Comparison of ENCODE assay signal across 20 cellular contexts in genomic region chr7:39880556-39880955, GRCh38.
DNase-seq lines count a peak whose midpoint lies in the region; ATAC-seq and TF ChIP-seq lines count a peak whose summit lies in the region.
"Had no signal": no experiment of that assay in that cellular context is flagged by ENCODE, and none has a peak within 500 bp of the region (broad histone marks: within the 10 kb centered on the region; RNA-seq: fewer than 3 reads in every experiment).

No MANE protein-coding gene starts in this region.

- H3K36me3 Mint-ChIP-seq in MCF 10A (ENCODE audit: insufficient read depth, unreplicated experiment) (no peaks in the 10 kb centered on the region), chondrocyte (ENCODE audit: low read depth) (no peaks in the 10 kb centered on the region)
- H3K36me3 Mint-ChIP-seq: activated naive CD8-positive, alpha-beta T cell treated with anti-CD3 and anti-CD28 coated beads, Interleukin-2, amount 10 ng/mL, durations not matched to agents 7 days and 5 days; type B pancreatic cell had no signal

- DNase-seq in MCF 10A (ENCODE audit: unreplicated experiment) (peak; percentile 40), breast epithelium (ENCODE audit: low spot score in 2 of 2) (no peak), PC-9 (no peak), fibroblast of the aortic adventitia (ENCODE audit: low read depth) (peak; percentile 66), stromal cell of bone marrow (ENCODE audit: low read depth) (peak; percentile 50), chondrocyte (ENCODE audit: low spot score) (no peak), DMS 273 (lab: John Stamatoyannopoulos, UW; ENCODE audit: unreplicated experiment) (no peak)
- DNase-seq: activated CD4-positive, alpha-beta memory T cell treated with anti-CD3 and anti-CD28 coated beads, Interleukin-2, amount 10 ng/mL, durations not matched to agents 7 days and 5 days; activated naive CD8-positive, alpha-beta T cell treated with anti-CD3 and anti-CD28 coated beads, Interleukin-2, amount 10 ng/mL, durations not matched to agents 7 days and 5 days; activated T-cell treated with anti-CD3 and anti-CD28 coated beads, Interleukin-2, amount 50 U/mL, for 72 hours; central memory CD4-positive, alpha-beta T cell; islet precursor cell; NCI-H187; NCI-H446 treated with DMSO at 0.1 percent for 48 hours; stimulated activated CD4-positive, alpha-beta T cell treated with anti-CD3 and anti-CD28 coated beads, Interleukin-4, amount 100 ng/mL, for 1 hour had no signal

- TF ChIP-seq POLR2A in breast epithelium (IDR thresholded peaks at IDR 0.05), result no peak

- H3K27me3 ChIP-seq in breast epithelium (no peaks in the 10 kb centered on the region), PC-9 (ENCODE audit: insufficient read depth, low read depth) (no peaks in the 10 kb centered on the region)

- H3K27me3 Mint-ChIP-seq in MCF 10A (ENCODE audit: insufficient read depth, unreplicated experiment) (peaks cover 17% of the 10 kb centered on the region), chondrocyte (ENCODE audit: low read depth) (peaks cover 15% of the 10 kb centered on the region)
- H3K27me3 Mint-ChIP-seq: type B pancreatic cell had no signal

- H3K4me3 ChIP-seq in breast epithelium, result no peak overlapping the region
- H3K4me3 ChIP-seq in PC-9, result no peak overlapping the region
- no peak overlapping the region for H3K4me3 ChIP-seq in fibroblast of the aortic adventitia (ENCODE audit: low read depth, low read length)
- H3K4me3 ChIP-seq: SK-N-MC had no signal

- POLR2A ChIA-PET in MCF 10A (lab: Yijun Ruan, JAX), result interaction anchor here (1.0 kb wide), 1 partner anchor 26 kb away, joined by 3 read pairs; no protein-coding TSS in a partner anchor
- POLR2A ChIA-PET in PC-9 (lab: Charles Lee; ENCODE audit: unreplicated experiment), result interaction anchor here (0.7 kb wide), 1 partner anchor 306 kb away, joined by 3 read pairs; no protein-coding TSS in a partner anchor

- TF ChIP-seq CTCF in MCF 10A (IDR thresholded peaks at IDR 0.05; ENCODE audit: unreplicated experiment), result no peak
- TF ChIP-seq CTCF in breast epithelium (IDR thresholded peaks at IDR 0.05), result no peak
- TF ChIP-seq CTCF in PC-9 (conservative IDR thresholded peaks at IDR 0.05), result no peak
- no peak for TF ChIP-seq CTCF in fibroblast of the aortic adventitia (IDR thresholded peaks at IDR 0.05; ENCODE audit: insufficient read depth, low read length)
- TF ChIP-seq CTCF in chondrocyte (IDR thresholded peaks at IDR 0.05), result no peak

- ATAC-seq in HG03460 (IDR thresholded peaks at IDR 0.05; ENCODE audit: unreplicated experiment), result no peak
- ATAC-seq: activated T-cell treated with anti-CD3 and anti-CD28 coated beads, Interleukin-2, amount 50 U/mL, for 72 hours had no signal

- H3K9me3 ChIP-seq in breast epithelium (peaks cover 3 to 6% of the 10 kb centered on the region in 2 donors), PC-9 (ENCODE audit: insufficient read depth, low read depth) (peaks cover 27% of the 10 kb centered on the region; the same call in 1 of the 2 replicates)

- no peaks in the 10 kb centered on the region for H3K9me2 ChIP-seq in PC-9 (ENCODE audit: insufficient read depth)

- peaks cover 7% of the 10 kb centered on the region for H3K9me3 Mint-ChIP-seq in MCF 10A (ENCODE audit: unreplicated experiment)
- peaks cover 2% of the 10 kb centered on the region for H3K9me3 Mint-ChIP-seq in chondrocyte (ENCODE audit: low read depth)
- H3K9me3 Mint-ChIP-seq: memory B cell, neural crest cell, type B pancreatic cell had no signal

- no peak overlapping the region for H3K4me2 ChIP-seq in PC-9

- H4K20me1 ChIP-seq in PC-9 (ENCODE audit: insufficient read depth), result no peaks in the 10 kb centered on the region

- H3K4me1 Mint-ChIP-seq in MCF 10A (ENCODE audit: insufficient read depth, unreplicated experiment) (peaks cover 8% of the 10 kb centered on the region), chondrocyte (ENCODE audit: low read depth) (no peaks in the 10 kb centered on the region)
- H3K4me1 Mint-ChIP-seq: activated CD4-positive, alpha-beta memory T cell treated with anti-CD3 and anti-CD28 coated beads, Interleukin-2, amount 10 ng/mL, durations not matched to agents 7 days and 5 days; activated naive CD8-positive, alpha-beta T cell treated with anti-CD3 and anti-CD28 coated beads, Interleukin-2, amount 10 ng/mL, durations not matched to agents 7 days and 5 days; memory B cell; neural crest cell had no signal

- H2AFZ ChIP-seq in PC-9, result peak overlapping the region; percentile 50

- CTCF ChIA-PET in MCF 10A (lab: Yijun Ruan, JAX) (interaction anchor here (0.7 to 4.2 kb wide), 4 partner anchors 15 to 173 kb away, joined by 4 to 21 read pairs (median 5); no protein-coding TSS in a partner anchor), PC-9 (lab: Charles Lee) (no interaction called here)

- no peaks in the 10 kb centered on the region for H3K79me2 ChIP-seq in PC-9 (ENCODE audit: low read depth)

- BruUV-seq in MCF 10A (replicated peaks; lab: Mats Ljungman, UMichigan) (no TSS peak), PC-9 (replicated peaks; lab: Mats Ljungman, UMichigan) (no TSS peak)

- H3K27ac Mint-ChIP-seq in MCF 10A (ENCODE audit: low read depth, unreplicated experiment), result peak overlapping the region; percentile 57
- H3K27ac Mint-ChIP-seq in chondrocyte (ENCODE audit: unreplicated experiment), result no peak overlapping the region
- H3K27ac Mint-ChIP-seq: activated CD4-positive, alpha-beta memory T cell treated with anti-CD3 and anti-CD28 coated beads, Interleukin-2, amount 10 ng/mL, durations not matched to agents 7 days and 5 days; activated naive CD8-positive, alpha-beta T cell treated with anti-CD3 and anti-CD28 coated beads, Interleukin-2, amount 10 ng/mL, durations not matched to agents 7 days and 5 days; activated T-cell treated with anti-CD3 and anti-CD28 coated beads, Interleukin-2, amount 50 U/mL, for 72 hours; memory B cell; type B pancreatic cell had no signal

- H3K36me3 ChIP-seq in breast epithelium, result no peaks in the 10 kb centered on the region
- H3K36me3 ChIP-seq in PC-9 (ENCODE audit: low read depth), result no peaks in the 10 kb centered on the region

- intact Hi-C loops in MCF 10A (cut with micrococcal nuclease), result no loop called here
- intact Hi-C loops in breast epithelium (cut with DNase I; ENCODE audit: low total_unique reads), result no loop called here
- intact Hi-C loops in PC-9 (cut with micrococcal nuclease; ENCODE audit: unreplicated experiment), result no loop called here

- H3K27ac ChIP-seq in breast epithelium (no peak overlapping the region), PC-9 (no peak overlapping the region)
- H3K27ac ChIP-seq: SK-N-MC had no signal

- H3F3A ChIP-seq in PC-9 (ENCODE audit: insufficient read depth, low read depth), result no peaks in the 10 kb centered on the region

- H3K4me3 Mint-ChIP-seq in MCF 10A (ENCODE audit: unreplicated experiment) (no peak overlapping the region), chondrocyte (ENCODE audit: unreplicated experiment) (no peak overlapping the region)
- H3K4me3 Mint-ChIP-seq: activated CD4-positive, alpha-beta memory T cell treated with anti-CD3 and anti-CD28 coated beads, Interleukin-2, amount 10 ng/mL, durations not matched to agents 7 days and 5 days; activated naive CD8-positive, alpha-beta T cell treated with anti-CD3 and anti-CD28 coated beads, Interleukin-2, amount 10 ng/mL, durations not matched to agents 7 days and 5 days; activated T-cell treated with anti-CD3 and anti-CD28 coated beads, Interleukin-2, amount 50 U/mL, for 72 hours; memory B cell; neural crest cell; type B pancreatic cell had no signal

- H3K4me1 ChIP-seq in breast epithelium (no peaks in the 10 kb centered on the region), PC-9 (replicated peaks; ENCODE audit: insufficient read depth) (no peaks in the 10 kb centered on the region)

Comparison
In these comparisons a context has a peak if more than half of its experiments do, and no peak if none do; other contexts are left out.
1. DNase-seq: peak in MCF 10A (single experiment), fibroblast of the aortic adventitia (single experiment) and stromal cell of bone marrow (single experiment); none in breast epithelium (0 of 2), PC-9 (0 of 2), chondrocyte (single experiment) and DMS 273 (single experiment).